9 cellular contexts compared by ENCODE assay signal in the genomic region with DNA sequence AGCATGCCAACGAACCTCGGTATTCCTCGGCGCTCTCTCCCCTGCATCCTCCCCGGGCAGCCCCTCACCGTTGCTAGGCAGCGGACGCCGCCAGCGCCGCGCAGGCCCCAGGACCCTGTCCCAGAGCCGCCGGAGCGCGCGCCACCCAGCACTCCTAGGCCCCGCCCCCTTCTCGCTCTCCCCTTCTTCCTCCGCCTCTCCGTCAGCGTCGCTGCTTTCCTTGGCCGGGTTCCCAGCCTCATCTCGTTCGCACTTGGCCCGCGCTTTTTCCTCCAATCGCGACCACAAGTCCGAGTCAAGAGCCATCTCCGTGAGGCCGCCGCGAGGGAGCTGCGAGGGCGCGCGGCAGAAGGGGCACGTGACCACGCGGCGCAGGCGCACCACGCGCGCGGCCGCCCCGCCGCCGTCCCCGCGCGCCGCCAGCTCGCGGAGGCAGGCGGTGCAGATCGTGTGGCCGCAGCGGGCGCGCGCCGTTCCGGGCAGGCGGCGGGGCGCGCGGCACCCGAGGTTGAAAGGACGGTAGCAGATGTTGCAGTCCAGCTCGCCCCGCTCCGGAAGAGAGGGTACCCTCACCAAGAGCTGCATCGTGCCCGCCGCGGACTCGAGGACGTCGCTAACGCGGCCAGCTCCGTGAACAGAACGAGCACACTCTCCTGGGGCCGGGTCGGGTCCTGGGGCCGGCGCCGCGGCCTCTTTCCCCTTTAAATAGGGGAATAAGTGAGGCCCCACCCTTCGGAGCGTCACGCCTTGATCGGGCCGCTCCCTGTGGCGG. TPM values are rescaled to one million over a fixed set of nuclear protein-coding genes. Genes with fewer than 3 reads are reported as not detected.
DNase-seq lines count a peak whose midpoint lies in the region; ATAC-seq, FAIRE-seq and TF ChIP-seq lines count a peak whose summit lies in the region.
"Had no signal": no experiment of that assay in that cellular context is flagged by ENCODE, and none has a peak within 500 bp of the region (broad histone marks: within the 10 kb centered on the region; RNA-seq: fewer than 3 reads in every experiment).

A gene (minus strand): TSS at position 679 of the 772 bp plus-strand sequence. CDS start 94 bp downstream, at position 585.

- H4K20me1 ChIP-seq in keratinocyte (ENCODE audit: control insufficient read depth, extremely low read depth, insufficient read depth, low read length) = no peaks in the 10 kb centered on the region

- H2AFZ ChIP-seq in keratinocyte (ENCODE audit: control insufficient read depth, low read length) = peak within 1 kb of the TSS; percentile 81

- H3K4me1 ChIP-seq in keratinocyte (ENCODE audit: control insufficient read depth, extremely low read depth, insufficient read depth, low read length) = peaks cover 23% of the 10 kb centered on the region

- H3K27ac ChIP-seq in keratinocyte (ENCODE audit: control insufficient read depth, insufficient read depth, low read length) = peak within 1 kb of the TSS; percentile 87

- no peak for TF ChIP-seq CTCF in keratinocyte (optimal IDR thresholded peaks at IDR 0.05 in 1 of 3, IDR thresholded peaks at IDR 0.05 in 1 of 3, conservative IDR thresholded peaks at IDR 0.05 in 1 of 3; ENCODE audit: extremely low read depth in 1 of 3, insufficient read depth in 2 of 3, low read length in 3 of 3)

- peaks cover 2 to 8% of the 10 kb centered on the region in 2 experiments for H3K36me3 ChIP-seq in keratinocyte (ENCODE audit: control insufficient read depth in 2 of 2, extremely low read depth in 1 of 2, insufficient read depth in 2 of 2, low read length in 2 of 2)

- DNase-seq in A172 (ENCODE audit: low spot score) (peak; percentile 92), NCI-H345 (lab: John Stamatoyannopoulos, UW) (peak; percentile 93), keratinocyte (ENCODE audit: low read depth, low spot score) (no peak)
- DNase-seq in activated CD4-positive, CD25-positive, alpha-beta regulatory T cell treated with anti-CD3 and anti-CD28 coated beads, Interleukin-2, amount 50 U/mL, for 16 hours (ENCODE audit: low read depth, low spot score) = peak; percentile 58
- peak; percentile 79 for DNase-seq in central memory CD4-positive, alpha-beta T cell
- peak; percentile 83 for DNase-seq in stimulated activated CD4-positive, alpha-beta T cell treated with anti-CD3 and anti-CD28 coated beads, Interleukin-12 subunit alpha, Interleukin-12 subunit beta, amount 100 ng/mL, for 4 hours

- H3K9me3 ChIP-seq in keratinocyte (ENCODE audit: control insufficient read depth, low read depth, low read length) = no peaks in the 10 kb centered on the region

- peak within 1 kb of the TSS; percentile 53 to 83 (median 60) for H3K4me3 ChIP-seq in keratinocyte (ENCODE audit: control insufficient read depth in 2 of 3, extremely low read depth in 1 of 3, insufficient read depth in 2 of 3, low read depth in 1 of 3, low read length in 3 of 3)

- no peaks in the 10 kb centered on the region for H3K9me1 ChIP-seq in keratinocyte (ENCODE audit: control insufficient read depth, extremely low read depth, insufficient read depth, low read length)

- H3K4me2 ChIP-seq in keratinocyte (ENCODE audit: control insufficient read depth, extremely low read depth, insufficient read depth, low read depth, low read length) = peak within 1 kb of the TSS; percentile 97

- FAIRE-seq in keratinocyte (lab: Jason Lieb, UNC) = no peak
- FAIRE-seq: G401.6 had no signal

- H3K27me3 ChIP-seq in keratinocyte (ENCODE audit: control insufficient read depth, extremely low read depth, insufficient read depth, low read length) = no peaks in the 10 kb centered on the region

- H3K9ac ChIP-seq in keratinocyte (ENCODE audit: control insufficient read depth, extremely low read depth, insufficient read depth, low read length) = peak within 1 kb of the TSS; percentile 80

- peak; percentile 73 for ATAC-seq in GM18909 (IDR thresholded peaks at IDR 0.05; ENCODE audit: poor library complexity, unreplicated experiment)
- ATAC-seq in HG03196 (IDR thresholded peaks at IDR 0.05; ENCODE audit: unreplicated experiment) = peak; percentile 70

- H3K79me2 ChIP-seq in keratinocyte (ENCODE audit: control insufficient read depth, insufficient read depth, low read length) = no peaks in the 10 kb centered on the region

- dilution Hi-C loops in keratinocyte (cut with MboI; ENCODE audit: extremely low pct_ligation_motif_present, low sequenced_read_pairs) = no loop called here

RNA-seq across cellular contexts. Expression of the gene that starts here (rescaled TPM):
- total RNA-seq in A172 (2014; rRNA removed; shearing (Covaris generic)) = 1.5 and 1.8 TPM in 2 replicates
- 3.4 to 5.7 TPM (median 3.6 TPM) in 3 replicates for polyA plus RNA-seq in keratinocyte
- polyA plus RNA-seq in keratinocyte (2011; ENCODE audit: low read depth) = 4.3 TPM
- 3.4 TPM in 2 replicates for polyA plus RNA-seq in keratinocyte (2011; cell fraction: cytosol; rRNA removed)
- polyA plus RNA-seq in keratinocyte (2011; cell fraction: nucleus; rRNA removed) = 6.7 and 7.2 TPM in 2 replicates
- polyA plus RNA-seq in keratinocyte (2012; ENCODE audit: low replicate concordance) = 1.6 and 15.6 TPM in 2 replicates
- polyA minus RNA-seq in keratinocyte = 1.3 to 2.1 TPM in 2 of 3 replicates, not detected in the other
- polyA minus RNA-seq in keratinocyte (2011; cell fraction: cytosol; rRNA and poly(A)+ RNA removed) = 2.5 TPM
- polyA minus RNA-seq in keratinocyte (2011; cell fraction: nucleus; rRNA and poly(A)+ RNA removed) = 1.5 and 2.9 TPM in 2 replicates
